Comparison of ENCODE assay signal across 34 cellular contexts in genomic region chr1:68746378-68746777, GRCh38.
DNase-seq lines count a peak whose midpoint lies in the region; ATAC-seq, FAIRE-seq and TF ChIP-seq lines count a peak whose summit lies in the region.
"Had no signal": no experiment of that assay in that cellular context is flagged by ENCODE, and none has a peak within 500 bp of the region (broad histone marks: within the 10 kb centered on the region; RNA-seq: fewer than 3 reads in every experiment).

No MANE protein-coding gene starts in this region.

- no peak overlapping the region for H4K5ac ChIP-seq in H1 (ENCODE audit: insufficient read length, low read depth, low read length)

- no peak for TF ChIP-seq POLR2A in H1 (IDR thresholded peaks at IDR 0.05; ENCODE audit: control extremely low read depth in 1 of 2, low read depth in 2 of 2, low read length in 2 of 2)

- no peak overlapping the region for H2BK20ac ChIP-seq in H1 (ENCODE audit: low read length)

- POLR2A ChIA-PET in HEK293 (lab: Yijun Ruan, JAX) (no interaction called here), H1 (lab: Charles Lee; ENCODE audit: partially characterized antibody) (interaction anchor here (0.5 kb wide), 1 partner anchor 198 kb away, joined by 3 read pairs; no protein-coding TSS in a partner anchor)

- no peaks in the 10 kb centered on the region for H3K79me1 ChIP-seq in H1 (ENCODE audit: low read depth, low read length)

- no peaks in the 10 kb centered on the region for H3K4me1 ChIP-seq in GM23338 (ENCODE audit: insufficient read depth)
- H3K4me1 ChIP-seq in HEK293 (ENCODE audit: control insufficient read depth, insufficient read depth, low read length): no peaks in the 10 kb centered on the region
- no peaks in the 10 kb centered on the region for H3K4me1 ChIP-seq in H1 (replicated peaks in 1 of 4; ENCODE audit: control insufficient read depth in 3 of 4, insufficient read depth in 4 of 4, low read length in 3 of 4)
- H3K4me1 ChIP-seq: A549; BE2C; BLaER1; BLaER1 treated with 17β-estradiol and CSF1 and Interleukin-3, amounts not matched to agents 10 nM and 100 nM; Caco-2 had no signal

- H3K18ac ChIP-seq in H1 (ENCODE audit: extremely low read depth, low read length): no peak overlapping the region

- H3K4me3 Mint-ChIP-seq in GM23338: no peak overlapping the region
- H3K4me3 Mint-ChIP-seq: B cell; CD14-positive monocyte; CD4-positive, alpha-beta memory T cell; CD4-positive, alpha-beta T cell; CD4-positive, CD25-positive, alpha-beta regulatory T cell; CD8-positive, alpha-beta memory T cell; CD8-positive, alpha-beta T cell had no signal

- H3K9ac ChIP-seq in H1 (replicated peaks in 1 of 4; ENCODE audit: extremely low read depth in 1 of 4, low read depth in 3 of 4, low read length in 3 of 4): no peak overlapping the region
- H3K9ac ChIP-seq: BLaER1; BLaER1 treated with 17β-estradiol and CSF1 and Interleukin-3, amounts not matched to agents 10 nM and 100 nM had no signal

- no peak overlapping the region for H2AK5ac ChIP-seq in H1 (ENCODE audit: low read depth, low read length)

- CTCF ChIA-PET in HEK293 (lab: Yijun Ruan, JAX) (interaction anchor here (0.6 kb wide), 1 partner anchor 73 kb away, joined by 3 read pairs; no protein-coding TSS in a partner anchor), H1 (lab: Charles Lee; ENCODE audit: partially characterized antibody) (interaction anchor here (1.6 kb wide), 1 partner anchor 23 kb away, joined by 3 read pairs; no protein-coding TSS in a partner anchor)

- no peak for DNase-seq in GM23338 (ENCODE audit: low spot score)
- DNase-seq in H1 (ENCODE audit: low read depth in 1 of 2, low spot score in 2 of 2): no peak
- DNase-seq in GM13977 (ENCODE audit: low spot score): no peak
- no peak for DNase-seq in left ventricle myocardium superior
- DNase-seq: 8988T; ACHN; AML-193; BE2C; C1 segment of cervical spinal cord; Caco-2; Calu3; CD4-positive, alpha-beta memory T cell; CD4-positive, alpha-beta T cell; CD4-positive, CD25-positive, alpha-beta regulatory T cell; CD8-positive, alpha-beta memory T cell; CD8-positive, alpha-beta T cell; COR-L47; DMS153; DMS53; DMS79; DMS79 treated with DMSO at 0.1 percent for 48 hours; DND-41; EL had no signal

- H3K27me3 ChIP-seq in GM23338 (ENCODE audit: insufficient read depth) (no peaks in the 10 kb centered on the region), H1 (replicated peaks in 1 of 4; ENCODE audit: control insufficient read depth in 3 of 4, extremely low read depth in 1 of 4, insufficient read depth in 3 of 4, low read length in 3 of 4) (no peaks in the 10 kb centered on the region)
- H3K27me3 ChIP-seq: BE2C; BLaER1; BLaER1 treated with 17β-estradiol and CSF1 and Interleukin-3, amounts not matched to agents 10 nM and 100 nM had no signal

- H3K4ac ChIP-seq in H1 (replicated peaks; ENCODE audit: insufficient read length, low read depth, low read length): no peak overlapping the region

- no peak for FAIRE-seq in H1 (lab: Jason Lieb, UNC)
- FAIRE-seq: A204.1, A549, D721Med had no signal

- H3K4me3 ChIP-seq in GM23338: no peak overlapping the region
- H3K4me3 ChIP-seq in HEK293 (ENCODE audit: low read depth, low read length): no peak overlapping the region
- no peak overlapping the region for H3K4me3 ChIP-seq in H1 (ENCODE audit: extremely low read depth in 1 of 4, insufficient read depth in 2 of 4, low read depth in 3 of 4, low read length in 4 of 4)
- H3K4me3 ChIP-seq: A549; BLaER1; BLaER1 treated with 17β-estradiol and CSF1 and Interleukin-3, amounts not matched to agents 10 nM and 100 nM had no signal

- peaks cover 25% of the 10 kb centered on the region for H3K9me3 Mint-ChIP-seq in GM23338

- TF ChIP-seq RAD21 in H1 (IDR thresholded peaks at IDR 0.05 in 1 of 2, conservative IDR thresholded peaks at IDR 0.05 in 1 of 2; ENCODE audit: low read depth in 2 of 2, low read length in 2 of 2): no peak

- H3K79me2 ChIP-seq in GM23338 (replicated peaks; ENCODE audit: insufficient read depth) (no peaks in the 10 kb centered on the region), H1 (ENCODE audit: control insufficient read depth in 1 of 2, insufficient read depth in 2 of 2, low read length in 2 of 2) (no peaks in the 10 kb centered on the region)

- H4K20me1 ChIP-seq in GM23338 (replicated peaks; ENCODE audit: insufficient read depth) (no peaks in the 10 kb centered on the region), H1 (replicated peaks in 1 of 2; ENCODE audit: control insufficient read depth in 1 of 2, insufficient read depth in 2 of 2, low read length in 2 of 2) (no peaks in the 10 kb centered on the region)
- H4K20me1 ChIP-seq: BLaER1; BLaER1 treated with 17β-estradiol and CSF1 and Interleukin-3, amounts not matched to agents 10 nM and 100 nM had no signal

- no peak overlapping the region for H4K91ac ChIP-seq in H1 (replicated peaks; ENCODE audit: insufficient read length, low read length)

- H4K8ac ChIP-seq in H1 (ENCODE audit: extremely low read depth, insufficient read depth, low read length): no peak overlapping the region

- no peaks in the 10 kb centered on the region for H3K9me3 ChIP-seq in HEK293 (ENCODE audit: control insufficient read depth, insufficient read depth, low read depth, low read length)
- H3K9me3 ChIP-seq in H1 (ENCODE audit: insufficient read depth in 2 of 2, low read depth in 1 of 2, low read length in 1 of 2): peaks cover 4 to 8% of the 10 kb centered on the region in 2 experiments; a peak in 2 of 4 replicates
- H3K9me3 ChIP-seq: A549, BE2C, Caco-2 had no signal

- H3K36me3 Mint-ChIP-seq in GM23338 (ENCODE audit: low read depth): peaks cover 20% of the 10 kb centered on the region; the same call in 2 of the 3 replicates
- H3K36me3 Mint-ChIP-seq: CD14-positive monocyte; CD4-positive, alpha-beta memory T cell; CD4-positive, CD25-positive, alpha-beta regulatory T cell; CD8-positive, alpha-beta memory T cell; CD8-positive, alpha-beta T cell had no signal

- in situ Hi-C loops in GM13977 (cut with MboI; ENCODE audit: low pct_unique_long_range_greater_than_20kb, low sequenced_read_pairs, unreplicated experiment): no loop called here

- intact Hi-C loops in left ventricle myocardium superior (cut with micrococcal nuclease): no loop called here

- H3K27ac ChIP-seq in GM23338 (ENCODE audit: low read depth): no peak overlapping the region
- no peak overlapping the region for H3K27ac ChIP-seq in HEK293 (ENCODE audit: extremely low read depth, low read depth, low read length)
- no peak overlapping the region for H3K27ac ChIP-seq in H1 (ENCODE audit: low read depth, low read length)
- H3K27ac ChIP-seq: 22Rv1; A549; BLaER1; BLaER1 treated with 17β-estradiol and CSF1 and Interleukin-3, amounts not matched to agents 10 nM and 100 nM; C4-2B had no signal

- H3K23ac ChIP-seq in H1 (ENCODE audit: insufficient read length): no peak overlapping the region

- no peak overlapping the region for H3K56ac ChIP-seq in H1 (replicated peaks; ENCODE audit: insufficient read length, low read depth, low read length)

- WGBS in H1 (ENCODE audit: extremely low coverage in 1 of 2, insufficient coverage in 1 of 2, insufficient read length in 1 of 2, insufficient replicate concordance in 2 of 2, low coverage in 1 of 2, low lambda C conversion rate in 2 of 2, missing lambda C conversion rate in 1 of 2), 2 experiments: 92% methylated on average over 1 of the region's 1 CpG; no CpG with 5 or more reads in 1 of the 2 experiments

- TF ChIP-seq CTCF in GM23338 (conservative IDR thresholded peaks at IDR 0.05; ENCODE audit: low read depth in 2 of 2): no peak
- no peak for TF ChIP-seq CTCF in HEK293 (tag by site-specific recombination; IDR thresholded peaks at IDR 0.05)
- TF ChIP-seq CTCF in H1 (IDR thresholded peaks at IDR 0.05; ENCODE audit: control extremely low read depth in 1 of 3, insufficient read depth in 1 of 3, low read depth in 1 of 3, low read length in 3 of 3): no peak
- TF ChIP-seq CTCF in GM13977 (IDR thresholded peaks at IDR 0.05; ENCODE audit: extremely low read depth, insufficient read depth, missing control alignments): no peak

- peaks cover 13% of the 10 kb centered on the region; the same call in 1 of the 2 replicates for H3K9me2 ChIP-seq in GM23338 (ENCODE audit: insufficient read depth)

- H2BK12ac ChIP-seq in H1 (ENCODE audit: low read depth, low read length): no peak overlapping the region

- H2AFZ ChIP-seq in GM23338 (peak overlapping the region; percentile 49; the same call in 1 of the 2 replicates), H1 (ENCODE audit: low read length) (0 out of 2 replicates have a peak overlapping the region, but pooled peaks have one; percentile 85)

- H3K14ac ChIP-seq in H1 (ENCODE audit: insufficient read length): no peak overlapping the region

- no peaks in the 10 kb centered on the region for H3K27me3 Mint-ChIP-seq in GM23338 (ENCODE audit: insufficient read depth, low read depth, poor library complexity)
- H3K27me3 Mint-ChIP-seq: B cell; CD4-positive, alpha-beta memory T cell; CD4-positive, alpha-beta T cell; CD4-positive, CD25-positive, alpha-beta regulatory T cell; CD8-positive, alpha-beta memory T cell had no signal

- no peak for TF ChIP-seq EP300 in H1 (IDR thresholded peaks at IDR 0.05; ENCODE audit: borderline replicate concordance in 1 of 2, low read depth in 2 of 2, low read length in 2 of 2)

- H3K4me1 Mint-ChIP-seq in GM23338: no peaks in the 10 kb centered on the region
- H3K4me1 Mint-ChIP-seq: B cell; CD14-positive monocyte; CD4-positive, alpha-beta memory T cell; CD4-positive, CD25-positive, alpha-beta regulatory T cell; CD8-positive, alpha-beta memory T cell had no signal

- no peak overlapping the region for H3K27ac Mint-ChIP-seq in GM23338
- H3K27ac Mint-ChIP-seq: B cell; CD14-positive monocyte; CD4-positive, alpha-beta memory T cell; CD4-positive, alpha-beta T cell; CD4-positive, CD25-positive, alpha-beta regulatory T cell; CD8-positive, alpha-beta memory T cell; CD8-positive, alpha-beta T cell had no signal

- H3K36me3 ChIP-seq in GM23338 (ENCODE audit: insufficient read depth) (no peaks in the 10 kb centered on the region), HEK293 (ENCODE audit: control insufficient read depth in 2 of 2, insufficient read depth in 1 of 2, low read length in 2 of 2) (no peaks in the 10 kb centered on the region), H1 (ENCODE audit: control insufficient read depth in 2 of 4, insufficient read depth in 4 of 4, low read length in 3 of 4) (no peaks in the 10 kb centered on the region)
- H3K36me3 ChIP-seq: BE2C, BLaER1 had no signal

- no peak overlapping the region for H2BK5ac ChIP-seq in H1 (ENCODE audit: low read depth, low read length)

- H3F3A ChIP-seq in GM23338 (replicated peaks; ENCODE audit: low read depth): no peaks in the 10 kb centered on the region

- no peak for ATAC-seq in GM23338
- ATAC-seq in GM21423 (IDR thresholded peaks at IDR 0.05; ENCODE audit: unreplicated experiment): no peak
- ATAC-seq in left ventricle myocardium superior: no peak
- ATAC-seq: A549; CD8-positive, alpha-beta T cell had no signal

- no peaks in the 10 kb centered on the region for H3K23me2 ChIP-seq in H1 (ENCODE audit: low read depth, low read length)

- H2BK15ac ChIP-seq in H1 (ENCODE audit: low read length): no peak overlapping the region

- no peak overlapping the region for H3K4me2 ChIP-seq in GM23338
- no peak overlapping the region for H3K4me2 ChIP-seq in H1 (ENCODE audit: insufficient read depth in 1 of 2, low read depth in 2 of 2, low read length in 2 of 2)
- H3K4me2 ChIP-seq: A549; BLaER1; BLaER1 treated with 17β-estradiol and CSF1 and Interleukin-3, amounts not matched to agents 10 nM and 100 nM had no signal

- no peak overlapping the region for H2BK120ac ChIP-seq in H1 (replicated peaks; ENCODE audit: low read depth, low read length)
